Comparison of ENCODE assay signal across 9 cellular contexts in the genomic region with DNA sequence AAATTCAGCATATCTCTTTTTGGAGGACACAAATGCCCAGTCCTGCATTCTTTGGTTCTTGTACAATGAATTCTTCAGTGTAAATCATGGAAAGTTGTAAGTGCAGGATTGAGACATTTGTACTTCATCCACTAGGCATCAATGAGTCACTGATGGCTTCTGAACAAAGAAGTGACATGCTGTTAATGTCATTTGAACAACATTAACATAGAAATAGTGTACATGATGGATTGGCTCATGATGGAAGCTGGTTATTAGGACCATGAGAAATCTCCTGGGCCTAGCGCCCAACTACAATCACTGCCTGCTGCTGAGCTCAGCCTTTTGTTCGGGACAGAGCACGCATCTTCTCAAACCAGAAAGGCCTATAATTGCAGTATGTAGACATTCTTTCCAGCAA.
"Had no signal": no experiment of that assay in that cellular context is flagged by ENCODE, and none has a peak within 500 bp of the region (broad histone marks: within the 10 kb centered on the region; RNA-seq: fewer than 3 reads in every experiment).

No MANE protein-coding gene starts in this region.

- H3K4me3 Mint-ChIP-seq: HFFc6, IgD-negative memory B cell had no signal

- H3K27ac ChIP-seq: GM23248, HL-60 had no signal

- H3K27ac Mint-ChIP-seq: HFFc6, IgD-negative memory B cell had no signal

- H3K9me3 Mint-ChIP-seq: IgD-negative memory B cell had no signal

- H3K4me1 ChIP-seq: HAP-1 had no signal

- H3K9me3 ChIP-seq: HAP-1 had no signal

- DNase-seq: GM23248, GOT3, H7, HFFc6 had no signal

- ATAC-seq: HCT116, HepG2 had no signal

- H3K36me3 Mint-ChIP-seq: IgD-negative memory B cell had no signal

- H3K36me3 ChIP-seq: HAP-1 had no signal

- H3K4me3 ChIP-seq: GM23248, HAP-1 had no signal
